ENCODE assay signal across 1 cellular context in genomic region chr6:167567142-167568033, GRCh38.
TF ChIP-seq lines count a peak whose summit lies in the region.

No MANE protein-coding gene starts in this region.

TF ChIP-seq in HepG2, 621 proteins besides CTCF, POLR2A, EP300 and RAD21 (continued from another document and continues in another):
- TF ChIP-seq ZSCAN5A (CRISPR knock-in tag; IDR thresholded peaks at IDR 0.05; ENCODE audit: borderline replicate concordance) (no peak), ZNF713 (CRISPR knock-in tag; IDR thresholded peaks at IDR 0.05) (no peak), DNMT1 (CRISPR knock-in tag; IDR thresholded peaks at IDR 0.05) (0 out of 2 replicates have a peak, but pooled peaks have one; percentile 25), MAFK (conservative IDR thresholded peaks at IDR 0.05 in 1 of 2, IDR thresholded peaks at IDR 0.05 in 1 of 2; ENCODE audit: low read length in 2 of 2) (peak; percentile 28 to 40; a peak in 2 of 4 replicates), ZBTB21 (CRISPR knock-in tag; IDR thresholded peaks at IDR 0.05) (no peak), SMAD3 (CRISPR knock-in tag; IDR thresholded peaks at IDR 0.05) (no peak), ZNF773 (CRISPR knock-in tag; IDR thresholded peaks at IDR 0.05; ENCODE audit: borderline replicate concordance) (no peak), MXD1 (CRISPR knock-in tag; IDR thresholded peaks at IDR 0.05) (no peak), ZNF230 (CRISPR knock-in tag; IDR thresholded peaks at IDR 0.05) (no peak), NCOA2 (CRISPR knock-in tag; IDR thresholded peaks at IDR 0.05) (no peak), HOXA3 (CRISPR knock-in tag; IDR thresholded peaks at IDR 0.05) (no peak), HMG20B (CRISPR knock-in tag; conservative IDR thresholded peaks at IDR 0.05) (no peak), GABPB1 (CRISPR knock-in tag; IDR thresholded peaks at IDR 0.05) (no peak; the same call in 1 of the 2 replicates), ZNF138 (CRISPR knock-in tag; IDR thresholded peaks at IDR 0.05; ENCODE audit: low read depth) (no peak), ZNF501 (CRISPR knock-in tag; IDR thresholded peaks at IDR 0.05) (no peak), ZNF547 (CRISPR knock-in tag; IDR thresholded peaks at IDR 0.05) (0 out of 2 replicates have a peak, but pooled peaks have one; percentile 1), ZNF33B (CRISPR knock-in tag; IDR thresholded peaks at IDR 0.05) (no peak), ZNF614 (CRISPR knock-in tag; IDR thresholded peaks at IDR 0.05; ENCODE audit: borderline replicate concordance) (no peak), STAG1 (CRISPR knock-in tag; IDR thresholded peaks at IDR 0.05) (no peak), NPAS2 (CRISPR knock-in tag; IDR thresholded peaks at IDR 0.05; ENCODE audit: borderline replicate concordance) (no peak), ZNF607 (CRISPR knock-in tag; IDR thresholded peaks at IDR 0.05; ENCODE audit: borderline replicate concordance) (no peak), ZNF782 (CRISPR knock-in tag; IDR thresholded peaks at IDR 0.05; ENCODE audit: borderline replicate concordance) (no peak), ZNF839 (CRISPR knock-in tag; IDR thresholded peaks at IDR 0.05; ENCODE audit: borderline replicate concordance) (no peak), RCOR2 (CRISPR knock-in tag; IDR thresholded peaks at IDR 0.05) (no peak), MIER3 (CRISPR knock-in tag; IDR thresholded peaks at IDR 0.05; ENCODE audit: borderline replicate concordance) (no peak), HDAC1 (CRISPR knock-in tag; IDR thresholded peaks at IDR 0.05) (no peak), ELF4 (CRISPR knock-in tag; IDR thresholded peaks at IDR 0.05; ENCODE audit: borderline replicate concordance) (no peak), HNF4G (IDR thresholded peaks at IDR 0.05; ENCODE audit: borderline replicate concordance, low read depth, low read length) (no peak), HNF4G (CRISPR knock-in tag; IDR thresholded peaks at IDR 0.05; ENCODE audit: borderline replicate concordance, low read depth) (no peak), NR0B2 (CRISPR knock-in tag; IDR thresholded peaks at IDR 0.05) (no peak), MED1 (CRISPR knock-in tag; IDR thresholded peaks at IDR 0.05) (no peak), NFYC (CRISPR knock-in tag; IDR thresholded peaks at IDR 0.05) (no peak), ZBTB40 (IDR thresholded peaks at IDR 0.05) (no peak), ZBTB40 (CRISPR knock-in tag; IDR thresholded peaks at IDR 0.05) (no peak), ZNF34 (CRISPR knock-in tag; IDR thresholded peaks at IDR 0.05; ENCODE audit: borderline replicate concordance) (no peak), ZNF446 (CRISPR knock-in tag; IDR thresholded peaks at IDR 0.05) (no peak), FOXP4 (CRISPR knock-in tag; IDR thresholded peaks at IDR 0.05) (no peak), CBX1 (IDR thresholded peaks at IDR 0.05; ENCODE audit: low read depth) (no peak), HIVEP1 (CRISPR knock-in tag; IDR thresholded peaks at IDR 0.05) (no peak), ELF1 (CRISPR knock-in tag; IDR thresholded peaks at IDR 0.05) (no peak)
- TF ChIP-seq, protein P1, sequence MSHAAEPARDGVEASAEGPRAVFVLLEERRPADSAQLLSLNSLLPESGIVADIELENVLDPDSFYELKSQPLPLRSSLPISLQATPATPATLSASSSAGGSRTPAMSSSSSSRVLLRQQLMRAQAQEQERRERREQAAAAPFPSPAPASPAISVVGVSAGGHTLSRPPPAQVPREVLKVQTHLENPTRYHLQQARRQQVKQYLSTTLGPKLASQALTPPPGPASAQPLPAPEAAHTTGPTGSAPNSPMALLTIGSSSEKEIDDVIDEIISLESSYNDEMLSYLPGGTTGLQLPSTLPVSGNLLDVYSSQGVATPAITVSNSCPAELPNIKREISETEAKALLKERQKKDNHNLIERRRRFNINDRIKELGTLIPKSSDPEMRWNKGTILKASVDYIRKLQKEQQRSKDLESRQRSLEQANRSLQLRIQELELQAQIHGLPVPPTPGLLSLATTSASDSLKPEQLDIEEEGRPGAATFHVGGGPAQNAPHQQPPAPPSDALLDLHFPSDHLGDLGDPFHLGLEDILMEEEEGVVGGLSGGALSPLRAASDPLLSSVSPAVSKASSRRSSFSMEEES (CRISPR knock-in tag; IDR thresholded peaks at IDR 0.05), result no peak
- TF ChIP-seq, protein P2, sequence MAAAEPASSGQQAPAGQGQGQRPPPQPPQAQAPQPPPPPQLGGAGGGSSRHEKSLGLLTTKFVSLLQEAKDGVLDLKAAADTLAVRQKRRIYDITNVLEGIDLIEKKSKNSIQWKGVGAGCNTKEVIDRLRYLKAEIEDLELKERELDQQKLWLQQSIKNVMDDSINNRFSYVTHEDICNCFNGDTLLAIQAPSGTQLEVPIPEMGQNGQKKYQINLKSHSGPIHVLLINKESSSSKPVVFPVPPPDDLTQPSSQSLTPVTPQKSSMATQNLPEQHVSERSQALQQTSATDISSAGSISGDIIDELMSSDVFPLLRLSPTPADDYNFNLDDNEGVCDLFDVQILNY (CRISPR knock-in tag; conservative IDR thresholded peaks at IDR 0.05), result no peak
- TF ChIP-seq, protein P3, sequence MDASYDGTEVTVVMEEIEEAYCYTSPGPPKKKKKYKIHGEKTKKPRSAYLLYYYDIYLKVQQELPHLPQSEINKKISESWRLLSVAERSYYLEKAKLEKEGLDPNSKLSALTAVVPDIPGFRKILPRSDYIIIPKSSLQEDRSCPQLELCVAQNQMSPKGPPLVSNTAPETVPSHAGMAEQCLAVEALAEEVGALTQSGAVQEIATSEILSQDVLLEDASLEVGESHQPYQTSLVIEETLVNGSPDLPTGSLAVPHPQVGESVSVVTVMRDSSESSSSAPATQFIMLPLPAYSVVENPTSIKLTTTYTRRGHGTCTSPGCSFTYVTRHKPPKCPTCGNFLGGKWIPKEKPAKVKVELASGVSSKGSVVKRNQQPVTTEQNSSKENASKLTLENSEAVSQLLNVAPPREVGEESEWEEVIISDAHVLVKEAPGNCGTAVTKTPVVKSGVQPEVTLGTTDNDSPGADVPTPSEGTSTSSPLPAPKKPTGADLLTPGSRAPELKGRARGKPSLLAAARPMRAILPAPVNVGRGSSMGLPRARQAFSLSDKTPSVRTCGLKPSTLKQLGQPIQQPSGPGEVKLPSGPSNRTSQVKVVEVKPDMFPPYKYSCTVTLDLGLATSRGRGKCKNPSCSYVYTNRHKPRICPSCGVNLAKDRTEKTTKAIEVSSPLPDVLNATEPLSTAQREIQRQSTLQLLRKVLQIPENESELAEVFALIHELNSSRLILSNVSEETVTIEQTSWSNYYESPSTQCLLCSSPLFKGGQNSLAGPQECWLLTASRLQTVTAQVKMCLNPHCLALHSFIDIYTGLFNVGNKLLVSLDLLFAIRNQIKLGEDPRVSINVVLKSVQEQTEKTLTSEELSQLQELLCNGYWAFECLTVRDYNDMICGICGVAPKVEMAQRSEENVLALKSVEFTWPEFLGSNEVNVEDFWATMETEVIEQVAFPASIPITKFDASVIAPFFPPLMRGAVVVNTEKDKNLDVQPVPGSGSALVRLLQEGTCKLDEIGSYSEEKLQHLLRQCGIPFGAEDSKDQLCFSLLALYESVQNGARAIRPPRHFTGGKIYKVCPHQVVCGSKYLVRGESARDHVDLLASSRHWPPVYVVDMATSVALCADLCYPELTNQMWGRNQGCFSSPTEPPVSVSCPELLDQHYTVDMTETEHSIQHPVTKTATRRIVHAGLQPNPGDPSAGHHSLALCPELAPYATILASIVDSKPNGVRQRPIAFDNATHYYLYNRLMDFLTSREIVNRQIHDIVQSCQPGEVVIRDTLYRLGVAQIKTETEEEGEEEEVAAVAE (CRISPR knock-in tag; IDR thresholded peaks at IDR 0.05; ENCODE audit: borderline replicate concordance), result no peak
- TF ChIP-seq, protein P4, sequence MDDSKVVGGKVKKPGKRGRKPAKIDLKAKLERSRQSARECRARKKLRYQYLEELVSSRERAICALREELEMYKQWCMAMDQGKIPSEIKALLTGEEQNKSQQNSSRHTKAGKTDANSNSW (CRISPR knock-in tag; IDR thresholded peaks at IDR 0.05; ENCODE audit: borderline replicate concordance), result no peak
